9 cellular contexts compared by ENCODE assay signal in the genomic region with DNA sequence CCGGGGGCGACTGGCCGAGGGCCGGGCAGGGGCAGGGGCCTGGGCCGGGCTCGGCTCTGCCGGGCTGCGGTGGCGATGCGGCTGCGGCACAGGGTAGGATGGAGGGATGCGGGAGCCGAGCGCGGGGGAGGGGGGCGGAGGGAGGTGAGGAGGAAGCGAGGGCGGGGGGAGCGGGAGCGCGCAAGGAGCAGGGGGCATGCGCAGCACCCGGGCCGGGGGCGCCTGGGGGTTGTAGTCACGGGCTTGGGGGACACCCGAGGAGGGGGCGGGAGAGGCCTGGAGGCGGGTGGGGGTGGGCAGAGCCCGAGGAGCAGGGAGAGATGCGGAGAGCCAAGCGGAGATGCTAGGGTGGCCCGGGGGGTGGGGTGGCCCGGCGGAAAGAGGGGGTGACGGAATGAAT. TPM values are rescaled to one million over a fixed set of nuclear protein-coding genes. Genes with fewer than 3 reads are reported as not detected.
DNase-seq lines count a peak whose midpoint lies in the region; ATAC-seq, FAIRE-seq and TF ChIP-seq lines count a peak whose summit lies in the region.
"Had no signal": no experiment of that assay in that cellular context is flagged by ENCODE, and none has a peak within 500 bp of the region (broad histone marks: within the 10 kb centered on the region; RNA-seq: fewer than 3 reads in every experiment).

A gene (minus strand): TSS at position 100 of the 400 bp plus-strand sequence. CDS start 242 bp downstream, outside the sequence.

- H3K9me1 ChIP-seq in K562 (ENCODE audit: control insufficient read depth, insufficient read depth, low read length) = no peaks in the 10 kb centered on the region

- TF ChIP-seq RAD21 in K562 (CRISPR knock-in tag; conservative IDR thresholded peaks at IDR 0.05 in 1 of 2, IDR thresholded peaks at IDR 0.05 in 1 of 2) = no peak

- TF ChIP-seq CTCF in K562 (IDR thresholded peaks at IDR 0.05 in 2 of 3, conservative IDR thresholded peaks at IDR 0.05 in 1 of 3; ENCODE audit: insufficient read depth in 2 of 3, low read depth in 1 of 3, low read length in 3 of 3) = no peak
- TF ChIP-seq CTCF in nephron progenitor cell (IDR thresholded peaks at IDR 0.05) = no peak
- no peak for TF ChIP-seq CTCF in omental fat pad (IDR thresholded peaks at IDR 0.05)

- no peaks in the 10 kb centered on the region for H3K9me3 Mint-ChIP-seq in T-helper 2 cell treated with Interferon-gamma antibody and Interleukin-4, amounts not matched to agents 5 μg/mL and 100 μg/mL, for 36 hours
- no peaks in the 10 kb centered on the region for H3K9me3 Mint-ChIP-seq in nephron progenitor cell

- POLR2A ChIA-PET in K562 (lab: Yijun Ruan, JAX) = interaction anchor here (0.7 kb wide), 1 partner anchor 16 kb away, joined by 3 read pairs; no protein-coding TSS in a partner anchor

- no peak within 1 kb of the TSS for H3K9ac ChIP-seq in K562 (ENCODE audit: insufficient read depth in 1 of 2, low read depth in 2 of 2, low read length in 2 of 2)

- no peaks in the 10 kb centered on the region for H3K36me3 ChIP-seq in K562 (ENCODE audit: control insufficient read depth, insufficient read depth, low read length)

- no peak for TF ChIP-seq EP300 in K562 (IDR thresholded peaks at IDR 0.05; ENCODE audit: low read length)

- peaks cover 13 to 23% of the 10 kb centered on the region in 2 experiments; a peak in 4 of 5 replicates for H3K27me3 ChIP-seq in K562 (ENCODE audit: control insufficient read depth in 2 of 2, insufficient read depth in 2 of 2, low read length in 2 of 2)

- no peak for TF ChIP-seq POLR2A in K562 (conservative IDR thresholded peaks at IDR 0.05)

- H2AFZ ChIP-seq in K562 (ENCODE audit: low read depth, low read length) = no peak within 1 kb of the TSS

- H3K36me3 Mint-ChIP-seq in T-helper 2 cell treated with Interferon-gamma antibody and Interleukin-4, amounts not matched to agents 5 μg/mL and 100 μg/mL, for 36 hours (ENCODE audit: low read depth) = no peaks in the 10 kb centered on the region
- no peaks in the 10 kb centered on the region for H3K36me3 Mint-ChIP-seq in nephron progenitor cell (ENCODE audit: low read depth)

- intact Hi-C loops in K562 (cut with micrococcal nuclease) = no loop called here

- H3K4me1 ChIP-seq in K562 (replicated peaks in 1 of 2; ENCODE audit: control insufficient read depth in 2 of 2, insufficient read depth in 2 of 2, low read length in 2 of 2) = peaks cover 6 to 19% of the 10 kb centered on the region in 2 experiments; a peak in 3 of 5 replicates

- no TSS peak for BruUV-seq in K562 (replicated peaks; lab: Mats Ljungman, UMichigan)

- in situ Hi-C loops in K562 (cut with MboI) = no loop called here

- WGBS in K562 (ENCODE audit: insufficient coverage, low coverage, missing lambda C conversion rate) = 0% methylated on average over 2 of the region's 36 CpGs

- no peak within 1 kb of the TSS for H3K27ac Mint-ChIP-seq in T-helper 2 cell treated with Interferon-gamma antibody and Interleukin-4, amounts not matched to agents 5 μg/mL and 100 μg/mL, for 36 hours
- peak within 1 kb of the TSS; percentile 32 for H3K27ac Mint-ChIP-seq in nephron progenitor cell

- H4K20me1 ChIP-seq in K562 (replicated peaks; ENCODE audit: control insufficient read depth, insufficient read depth, low read length) = no peaks in the 10 kb centered on the region

- CTCF ChIA-PET in K562 (lab: Yijun Ruan, JAX; ENCODE audit: low intra/inter-chr PET ratio) = no interaction called here

- peak within 1 kb of the TSS; percentile 52 for H3K4me3 Mint-ChIP-seq in T-helper 2 cell treated with Interferon-gamma antibody and Interleukin-4, amounts not matched to agents 5 μg/mL and 100 μg/mL, for 36 hours
- H3K4me3 Mint-ChIP-seq in nephron progenitor cell = peak within 1 kb of the TSS; percentile 84

- DNase-seq in DMS79 treated with DMSO at 0.1 percent for 48 hours (lab: John Stamatoyannopoulos, UW) (peak; percentile 51), K562 (ENCODE audit: extremely low read depth in 1 of 4, low spot score in 3 of 4) (peak in 2 of 4 experiments; percentile 79 to 82), nephron progenitor cell (peak; percentile 88), omental fat pad (ENCODE audit: low spot score) (no peak), H4 (ENCODE audit: low spot score) (no peak)
- DNase-seq in T-helper 2 cell treated with Interferon-gamma antibody and Interleukin-4, amounts not matched to agents 5 μg/mL and 100 μg/mL, for 36 hours (ENCODE audit: low spot score) = no peak

- 0 out of 3 replicates have a peak, but pooled peaks have one; percentile 14 for ATAC-seq in K562
- no peak for ATAC-seq in GM21576 (IDR thresholded peaks at IDR 0.05; ENCODE audit: unreplicated experiment)
- ATAC-seq in omental fat pad (ENCODE audit: low FRiP score) = no peak
- ATAC-seq in GM18909 (IDR thresholded peaks at IDR 0.05; ENCODE audit: poor library complexity, unreplicated experiment) = no peak

- peaks cover 51% of the 10 kb centered on the region for H3K27me3 Mint-ChIP-seq in T-helper 2 cell treated with Interferon-gamma antibody and Interleukin-4, amounts not matched to agents 5 μg/mL and 100 μg/mL, for 36 hours (ENCODE audit: low read depth)
- peaks cover 45% of the 10 kb centered on the region for H3K27me3 Mint-ChIP-seq in nephron progenitor cell (ENCODE audit: low read depth, poor library complexity)

- H3K9me3 ChIP-seq in K562 (replicated peaks; ENCODE audit: control insufficient read depth, insufficient read depth, low read depth, low read length) = no peaks in the 10 kb centered on the region

- H3K4me1 Mint-ChIP-seq in T-helper 2 cell treated with Interferon-gamma antibody and Interleukin-4, amounts not matched to agents 5 μg/mL and 100 μg/mL, for 36 hours (ENCODE audit: low read depth) = no peaks in the 10 kb centered on the region
- peaks cover 30% of the 10 kb centered on the region for H3K4me1 Mint-ChIP-seq in nephron progenitor cell

- no peak within 1 kb of the TSS for H3K4me3 ChIP-seq in K562

- H3K79me2 ChIP-seq in K562 (ENCODE audit: control insufficient read depth, insufficient read depth, low read length) = no peaks in the 10 kb centered on the region

- no peak within 1 kb of the TSS for H3K27ac ChIP-seq in K562 (ENCODE audit: extremely low read depth, low read depth, low read length)
- H3K27ac ChIP-seq: epithelial cell of prostate had no signal

- no peak for FAIRE-seq in K562 (lab: Jason Lieb, UNC)

- no peak within 1 kb of the TSS for H3K4me2 ChIP-seq in K562 (ENCODE audit: insufficient read depth, low read length)

TF ChIP-seq in K562, 482 proteins besides CTCF, POLR2A, EP300 and RAD21:
- TF ChIP-seq, protein P1, sequence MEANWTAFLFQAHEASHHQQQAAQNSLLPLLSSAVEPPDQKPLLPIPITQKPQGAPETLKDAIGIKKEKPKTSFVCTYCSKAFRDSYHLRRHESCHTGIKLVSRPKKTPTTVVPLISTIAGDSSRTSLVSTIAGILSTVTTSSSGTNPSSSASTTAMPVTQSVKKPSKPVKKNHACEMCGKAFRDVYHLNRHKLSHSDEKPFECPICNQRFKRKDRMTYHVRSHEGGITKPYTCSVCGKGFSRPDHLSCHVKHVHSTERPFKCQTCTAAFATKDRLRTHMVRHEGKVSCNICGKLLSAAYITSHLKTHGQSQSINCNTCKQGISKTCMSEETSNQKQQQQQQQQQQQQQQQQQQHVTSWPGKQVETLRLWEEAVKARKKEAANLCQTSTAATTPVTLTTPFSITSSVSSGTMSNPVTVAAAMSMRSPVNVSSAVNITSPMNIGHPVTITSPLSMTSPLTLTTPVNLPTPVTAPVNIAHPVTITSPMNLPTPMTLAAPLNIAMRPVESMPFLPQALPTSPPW (CRISPR knock-in tag; IDR thresholded peaks at IDR 0.05) = peak; percentile 47
- no peak for TF ChIP-seq NR2C2 (CRISPR knock-in tag; IDR thresholded peaks at IDR 0.05)
- no peak for TF ChIP-seq NR2C2 (tag; IDR thresholded peaks at IDR 0.05)

RNA-seq across cellular contexts. Expression of the gene that starts here (rescaled TPM):
- 15.5 and 33.2 TPM in 2 replicates for total RNA-seq in K562 (2011; cell fraction: chromatin; rRNA removed; ENCODE audit: low replicate concordance)
- total RNA-seq in K562 (2011; cell fraction: nucleolus; rRNA removed) = 14.7 and 18.7 TPM in 2 replicates
- 20.5 and 24.8 TPM in 2 replicates for total RNA-seq in K562 (2011; cell fraction: nucleoplasm; rRNA removed)
- total RNA-seq in K562 (2014; rRNA removed) (0.78 and 0.86 TPM in 2 replicates), K562 (2014; rRNA removed; fragmentation: Illumina TruSeq; extraction: Trizol) (0.73 and 0.80 TPM in 2 replicates), K562 (2015; rRNA removed; fragmentation: Illumina TruSeq; extraction: Trizol) (0.79 and 1.1 TPM in 2 replicates), K562 (2021) (1.5 and 2.5 TPM in 2 replicates), omental fat pad (1 to 10 TPM in 2 of 4 donors, under 1 TPM in 2; 0.47 to 1.9 (median 1.0) TPM)
- polyA plus RNA-seq in K562 (2011; rRNA removed) (1.2 and 3.0 TPM in 2 replicates), K562 (2014; fragmentation: Illumina TruSeq; extraction: Trizol) (0.80 and 1.6 TPM in 2 replicates), K562 (2014; fragmentation: Nextera tagmentation; extraction: Ambion mirVana) (under 1 TPM; 0.07 to 0.08 TPM), K562 (2014; rRNA removed) (1.2 and 2.1 TPM in 2 replicates)
- polyA plus RNA-seq in K562 (2011; cell fraction: cytosol; rRNA removed) = 1.3 and 2.3 TPM in 2 replicates
- 13.0 and 14.6 TPM in 2 replicates for polyA plus RNA-seq in K562 (2011; cell fraction: nucleus; rRNA removed)
- polyA plus RNA-seq in K562 (2012) = 1.4 and 2.7 TPM in 2 replicates
- polyA minus RNA-seq in K562 (2011; rRNA and poly(A)+ RNA removed) = 3.0 and 6.1 TPM in 2 replicates
- 2.7 and 3.6 TPM in 2 replicates for polyA minus RNA-seq in K562 (2011; cell fraction: cytosol; rRNA and poly(A)+ RNA removed)
- polyA minus RNA-seq in K562 (2011; cell fraction: nucleus; rRNA and poly(A)+ RNA removed) = 5.5 and 8.1 TPM in 2 replicates
- 0.04 TPM in 1 of 2 replicates, not detected in the other for total RNA-seq in H4 (2014; rRNA removed; shearing (Covaris generic))

Comparison
In these comparisons a context has a peak if more than half of its experiments do, and no peak if none do; other contexts are left out.
1. DNase-seq: peak in DMS79 treated with DMSO at 0.1 percent for 48 hours (single experiment) and nephron progenitor cell (single experiment); none in T-helper 2 cell treated with Interferon-gamma antibody and Interleukin-4, amounts not matched to agents 5 μg/mL and 100 μg/mL, for 36 hours (single experiment), omental fat pad (single experiment) and H4 (single experiment).